ENCODE assay signal across 30 cellular contexts in the genomic region with DNA sequence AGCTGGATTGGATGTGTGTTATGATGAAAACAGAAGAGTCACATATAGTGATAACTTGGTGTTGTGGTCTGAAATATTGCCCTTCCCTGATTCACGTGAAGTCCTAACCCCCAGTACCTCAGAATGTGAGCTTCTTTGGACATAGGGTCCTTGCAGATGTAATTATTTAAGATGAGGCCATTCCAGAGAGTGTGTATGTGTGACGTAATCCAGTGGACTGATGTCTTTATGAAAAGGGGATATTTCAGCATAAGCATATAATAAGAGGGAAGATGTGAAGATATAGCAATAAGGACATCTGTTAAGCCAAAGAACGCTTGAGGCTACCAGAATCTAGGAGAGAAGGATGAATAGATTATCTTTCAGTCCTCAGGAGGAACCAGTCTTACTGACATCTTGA.
"Had no signal": no experiment of that assay in that cellular context is flagged by ENCODE, and none has a peak within 500 bp of the region (broad histone marks: within the 10 kb centered on the region; RNA-seq: fewer than 3 reads in every experiment).

No MANE protein-coding gene starts in this region.

- H3K4me1 ChIP-seq: adrenal gland had no signal

- ATAC-seq: activated CD8-positive, alpha-beta T cell treated with anti-CD3 and anti-CD28 coated beads for 36 hours; activated naive CD4-positive, alpha-beta T cell treated with anti-CD3 and anti-CD28 coated beads, Interleukin-2, amount 50 U/mL, for 72 hours; activated T-cell treated with anti-CD3 and anti-CD28 coated beads, Interleukin-2, amount 50 U/mL, for 4 hours; activated T-cell treated with anti-CD3 and anti-CD28 coated beads, Interleukin-2, amount 50 U/mL, for 72 hours; activated T-helper 17 cell treated with anti-CD3 and anti-CD28 coated beads, Interleukin-2, amount 50 U/mL, for 72 hours; body of pancreas had no signal

- DNase-seq: activated B cell treated with CpG ODN at 0.5 μM for 24 hours; activated CD4-positive, alpha-beta memory T cell treated with anti-CD3 and anti-CD28 coated beads for 36 hours; activated CD4-positive, alpha-beta T cell treated with anti-CD3 and anti-CD28 coated beads for 4 hours; activated CD4-positive, alpha-beta T cell treated with anti-CD3 and anti-CD28 coated beads, Interleukin-2, amount 10 ng/mL, durations not matched to agents 24 days and 14 days; activated CD4-positive, alpha-beta T cell treated with anti-CD3 and anti-CD28 coated beads, Interleukin-2, amount 50 U/mL, for 1 hour; activated CD4-positive, alpha-beta T cell treated with anti-CD3 and anti-CD28 coated beads, Interleukin-2, amount 50 U/mL, for 4 hours; activated CD4-positive, CD25-positive, alpha-beta regulatory T cell treated with anti-CD3 and anti-CD28 coated beads, Interleukin-2, amount 50 U/mL, for 72 hours; activated CD8-positive, alpha-beta memory T cell treated with anti-CD3 and anti-CD28 coated beads, Interleukin-2, amount 50 U/mL, for 4 hours; activated CD8-positive, alpha-beta T cell treated with anti-CD3 and anti-CD28 coated beads for 36 hours; activated effector memory CD4-positive, alpha-beta T cell treated with anti-CD3 and anti-CD28 coated beads, Interleukin-2, amount 50 U/mL, for 16 hours; activated gamma-delta T cell treated with Interleukin-2 at 50 U/mL for 16 hours; activated naive CD4-positive, alpha-beta T cell; activated naive CD4-positive, alpha-beta T cell treated with anti-CD3 and anti-CD28 coated beads for 36 hours; activated naive CD4-positive, alpha-beta T cell treated with anti-CD3 and anti-CD28 coated beads, Interleukin-2, amount 50 U/mL, for 16 hours; activated naive CD8-positive, alpha-beta T cell treated with anti-CD3 and anti-CD28 coated beads for 36 hours; activated T-cell treated with anti-CD3 and anti-CD28 coated beads for 4 hours; activated T-cell treated with anti-CD3 and anti-CD28 coated beads, Interleukin-2, amount 50 U/mL, for 1 hour; activated T-cell treated with anti-CD3 and anti-CD28 coated beads, Interleukin-2, amount 50 U/mL, for 4 hours; activated T-cell treated with anti-CD3 and anti-CD28 coated beads, Interleukin-2, amount 50 U/mL, for 72 hours; adrenal gland; amniotic stem cell; aorta; body of pancreas; central memory CD4-positive, alpha-beta T cell; T-helper 1 cell; T-helper 2 cell; T-helper 9 cell had no signal

- H3K9me3 ChIP-seq: adrenal gland, body of pancreas had no signal

- H3K27ac ChIP-seq: adrenal gland, body of pancreas, VCaP had no signal

- H3K36me3 ChIP-seq: adrenal gland had no signal

- H3K4me3 ChIP-seq: adrenal gland, body of pancreas had no signal

- H3K27me3 ChIP-seq: adrenal gland, body of pancreas had no signal
